1 cellular context compared by ENCODE assay signal in genomic region chr12:102406033-102406584, GRCh38.
TF ChIP-seq lines count a peak whose summit lies in the region.

No MANE protein-coding gene starts in this region.

TF ChIP-seq in GM23338, 12 proteins besides CTCF, POLR2A, EP300 and RAD21 (continued from another document):
- TF ChIP-seq REST (IDR thresholded peaks at IDR 0.05; ENCODE audit: unreplicated experiment) (no peak), EZH2phosphoT487 (IDR thresholded peaks at IDR 0.05; ENCODE audit: unreplicated experiment) (no peak), STAT1 (IDR thresholded peaks at IDR 0.05; ENCODE audit: unreplicated experiment) (no peak), ZNF331 (CRISPR knock-in tag; IDR thresholded peaks at IDR 0.05; ENCODE audit: low read depth) (no peak), ZNF114 (CRISPR knock-in tag; IDR thresholded peaks at IDR 0.05) (no peak), ETS1 (IDR thresholded peaks at IDR 0.05) (no peak), NANOG (IDR thresholded peaks at IDR 0.05; ENCODE audit: borderline replicate concordance) (no peak), POLR2AphosphoS5 (IDR thresholded peaks at IDR 0.05; ENCODE audit: low read depth) (no peak)
